In genomic region chr19:11797491-11797890, GRCh38 we compare ENCODE assay signal across 8 cellular contexts. TPM values are rescaled to one million over a fixed set of nuclear protein-coding genes. Genes with fewer than 3 reads are reported as not detected.
DNase-seq lines count a peak whose midpoint lies in the region; ATAC-seq and TF ChIP-seq lines count a peak whose summit lies in the region.

No MANE protein-coding gene starts in this region.

- H3K27ac ChIP-seq in suprapubic skin, result no peak overlapping the region

- no peaks in the 10 kb centered on the region for H3K9me3 Mint-ChIP-seq in activated naive CD4-positive, alpha-beta T cell treated with anti-CD3 and anti-CD28 coated beads, Interleukin-2, amount 50 U/mL, for 24 hours

- no peaks in the 10 kb centered on the region for H3K9me3 ChIP-seq in suprapubic skin

- peak; percentile 57 for ATAC-seq in GM21381 (IDR thresholded peaks at IDR 0.05; ENCODE audit: unreplicated experiment)

- H3K4me1 ChIP-seq in suprapubic skin, result peaks cover 15% of the 10 kb centered on the region

- TF ChIP-seq EP300 in suprapubic skin (IDR thresholded peaks at IDR 0.05), result no peak

- H3K27me3 Mint-ChIP-seq in activated naive CD4-positive, alpha-beta T cell treated with anti-CD3 and anti-CD28 coated beads, Interleukin-2, amount 50 U/mL, for 24 hours, result no peaks in the 10 kb centered on the region

- peaks cover 18% of the 10 kb centered on the region for H3K4me1 Mint-ChIP-seq in activated naive CD4-positive, alpha-beta T cell treated with anti-CD3 and anti-CD28 coated beads, Interleukin-2, amount 50 U/mL, for 24 hours

- H3K27ac Mint-ChIP-seq in activated naive CD4-positive, alpha-beta T cell treated with anti-CD3 and anti-CD28 coated beads, Interleukin-2, amount 50 U/mL, for 24 hours, result no peak overlapping the region

- no peak overlapping the region for H3K4me3 ChIP-seq in suprapubic skin

- 3% methylated on average over 8 of the region's 8 CpGs for WGBS in suprapubic skin

- no peak for TF ChIP-seq POLR2A in suprapubic skin (IDR thresholded peaks at IDR 0.05)

- no peaks in the 10 kb centered on the region for H3K36me3 ChIP-seq in suprapubic skin

- peak; percentile 79 to 87 for TF ChIP-seq CTCF in suprapubic skin (IDR thresholded peaks at IDR 0.05)

- peaks cover 3% of the 10 kb centered on the region for H3K36me3 Mint-ChIP-seq in activated naive CD4-positive, alpha-beta T cell treated with anti-CD3 and anti-CD28 coated beads, Interleukin-2, amount 50 U/mL, for 24 hours

- H3K4me3 Mint-ChIP-seq in activated naive CD4-positive, alpha-beta T cell treated with anti-CD3 and anti-CD28 coated beads, Interleukin-2, amount 50 U/mL, for 24 hours, result peak overlapping the region; percentile 93

- no peaks in the 10 kb centered on the region for H3K27me3 ChIP-seq in suprapubic skin

- DNase-seq in AML-193 (lab: John Stamatoyannopoulos, UW), result peak; percentile 84 to 86
- DNase-seq in MV-4-11 (lab: John Stamatoyannopoulos, UW), result peak; percentile 54
- peak; percentile 90 for DNase-seq in SK-N-DZ (ENCODE audit: low spot score)
- DNase-seq in glomerular endothelial cell (ENCODE audit: extremely low read depth, low read depth, low spot score), result peak; percentile 63
- peak; percentile 63 for DNase-seq in occipital lobe (lab: John Stamatoyannopoulos, UW)
- DNase-seq in suprapubic skin (ENCODE audit: low spot score in 2 of 2), result peak; percentile 86 to 88

RNA-seq across cellular contexts. Expression of gene ZNF491, which starts 0.8 kb away (rescaled TPM):
- 4.0 and 10.4 TPM in 2 replicates for polyA plus RNA-seq in SK-N-DZ (2014; cell fraction: cytosol; rRNA removed)
- polyA plus RNA-seq in SK-N-DZ (2014; cell fraction: nucleus; rRNA removed), result 4.2 and 6.4 TPM in 2 replicates
- 1.2 and 3.1 TPM in 2 replicates for total RNA-seq in glomerular endothelial cell
- 12.9 TPM for total RNA-seq in occipital lobe
- 1 to 10 TPM in 1 of 4 donors, under 1 TPM in 2, not detected in 1; 0.48 to 1.4 (median 0.59) TPM for total RNA-seq in suprapubic skin

RNA-seq across cellular contexts. Expression of gene ZNF440, which starts 16.6 kb away (rescaled TPM):
- polyA plus RNA-seq in SK-N-DZ (2014; cell fraction: cytosol; rRNA removed), result 5.2 and 7.9 TPM in 2 replicates
- 4.2 and 14.0 TPM in 2 replicates for polyA plus RNA-seq in SK-N-DZ (2014; cell fraction: nucleus; rRNA removed)
- 5.3 and 7.8 TPM in 2 replicates for total RNA-seq in glomerular endothelial cell
- 20.9 TPM for total RNA-seq in occipital lobe
- total RNA-seq in suprapubic skin, result 10 to 100 TPM; 54.1 to 81.2 (median 62.7) TPM

RNA-seq across cellular contexts. Expression of gene ZNF441, which starts 30.7 kb away (rescaled TPM):
- polyA plus RNA-seq in SK-N-DZ (2014; cell fraction: cytosol; rRNA removed), result 4.2 and 5.9 TPM in 2 replicates
- 23.9 and 27.1 TPM in 2 replicates for polyA plus RNA-seq in SK-N-DZ (2014; cell fraction: nucleus; rRNA removed)
- total RNA-seq in glomerular endothelial cell, result 3.2 and 3.9 TPM in 2 replicates
- 70.2 TPM for total RNA-seq in occipital lobe
- 1 to 10 TPM; 1.7 to 7.5 (median 3.9) TPM for total RNA-seq in suprapubic skin

RNA-seq across cellular contexts. Expression of gene ZNF439, which starts 51.0 kb away (rescaled TPM):
- 16.4 and 16.7 TPM in 2 replicates for polyA plus RNA-seq in SK-N-DZ (2014; cell fraction: cytosol; rRNA removed)
- polyA plus RNA-seq in SK-N-DZ (2014; cell fraction: nucleus; rRNA removed), result 45.1 and 45.2 TPM in 2 replicates
- total RNA-seq in glomerular endothelial cell (2.8 and 3.3 TPM in 2 replicates), occipital lobe (36.5 TPM), suprapubic skin (1 to 10 TPM; 5.4 to 8.9 (median 7.1) TPM)

RNA-seq across cellular contexts. Expression of gene ZNF823, which starts 58.7 kb away (rescaled TPM):
- polyA plus RNA-seq in SK-N-DZ (2014; cell fraction: cytosol; rRNA removed), result 6.4 and 7.8 TPM in 2 replicates
- polyA plus RNA-seq in SK-N-DZ (2014; cell fraction: nucleus; rRNA removed), result 6.5 and 11.8 TPM in 2 replicates
- total RNA-seq in glomerular endothelial cell, result 3.4 and 5.9 TPM in 2 replicates
- 18.6 TPM for total RNA-seq in occipital lobe
- total RNA-seq in suprapubic skin, result 10 to 100 TPM in 2 of 4 donors, 1 to 10 TPM in 2; 6.8 to 12.3 (median 10.1) TPM
